In the genomic region with DNA sequence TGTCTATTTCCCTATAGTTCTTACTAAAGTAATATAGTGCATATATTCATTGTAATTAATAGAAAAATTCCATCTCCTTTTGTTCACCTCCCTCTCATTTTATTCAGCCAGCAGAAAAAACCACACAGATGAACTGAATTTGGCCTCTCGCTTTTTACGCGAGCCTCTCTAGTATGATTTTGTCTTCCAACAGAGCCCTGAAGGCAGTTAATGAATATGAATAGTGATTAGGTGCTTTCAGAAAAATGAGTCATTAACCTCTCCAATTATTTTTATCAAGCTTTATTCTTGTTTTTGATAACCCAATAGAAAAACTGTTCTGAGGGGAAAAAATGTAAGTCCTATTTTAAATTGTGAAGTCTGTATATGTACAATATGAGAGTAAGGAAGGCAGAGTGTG, we compare ENCODE assay signal across 29 cellular contexts.
"Had no signal": no experiment of that assay in that cellular context is flagged by ENCODE, and none has a peak within 500 bp of the region (broad histone marks: within the 10 kb centered on the region; RNA-seq: fewer than 3 reads in every experiment).

No MANE protein-coding gene starts in this region.

- H3K4me3 Mint-ChIP-seq: dendritic cell treated with granulocyte-macrophage colony-stimulating factor and Interleukin-4, amounts not matched to agents 40 ng/mL and 50 ng/mL, for 4 days; endodermal cell; naive thymus-derived CD4-positive, alpha-beta T cell; nephron; neural progenitor cell; type B pancreatic cell had no signal

- H3K4me1 ChIP-seq: colonic mucosa, foreskin keratinocyte, gastroesophageal sphincter, heart left ventricle, neural progenitor cell, parathyroid adenoma, right lobe of liver, testis, tibial artery had no signal

- H3K27me3 Mint-ChIP-seq: dendritic cell treated with granulocyte-macrophage colony-stimulating factor and Interleukin-4, amounts not matched to agents 40 ng/mL and 50 ng/mL, for 4 days; naive thymus-derived CD4-positive, alpha-beta T cell; progenitor cell of endocrine pancreas; type B pancreatic cell had no signal

- H3K9me3 Mint-ChIP-seq: dendritic cell treated with granulocyte-macrophage colony-stimulating factor and Interleukin-4, amounts not matched to agents 40 ng/mL and 50 ng/mL, for 4 days; endodermal cell; nephron; neural progenitor cell; type B pancreatic cell had no signal

- ATAC-seq: esophagus mucosa; foreskin keratinocyte; gastroesophageal sphincter; heart left ventricle; left lobe of liver; naive thymus-derived CD4-positive, alpha-beta T cell; right lobe of liver had no signal

- H3K27me3 ChIP-seq: colonic mucosa, foreskin keratinocyte, gastroesophageal sphincter, heart left ventricle, hepatocyte, neural progenitor cell, right lobe of liver, testis, tibial artery had no signal

- H3K4me3 ChIP-seq: colonic mucosa, gastroesophageal sphincter, heart left ventricle, hepatocyte, lung, neural progenitor cell, right lobe of liver, testis, tibial artery had no signal

- H3K27ac Mint-ChIP-seq: dendritic cell treated with granulocyte-macrophage colony-stimulating factor and Interleukin-4, amounts not matched to agents 40 ng/mL and 50 ng/mL, for 4 days; endodermal cell; nephron; neural progenitor cell; progenitor cell of endocrine pancreas; type B pancreatic cell had no signal

- H3K9me3 ChIP-seq: colonic mucosa, gastroesophageal sphincter, heart left ventricle, right lobe of liver, testis, tibial artery had no signal

- H3K27ac ChIP-seq: colonic mucosa, epithelial cell of prostate, foreskin keratinocyte, gastroesophageal sphincter, heart left ventricle, hepatocyte, neural progenitor cell, parathyroid adenoma, right lobe of liver, testis, tibial artery had no signal

- H3K4me1 Mint-ChIP-seq: endodermal cell, nephron, neural progenitor cell had no signal

- DNase-seq: colonic mucosa; effector CD8-positive, alpha-beta T cell; endodermal cell; foreskin keratinocyte; heart left ventricle; kidney; mesendoderm; midbrain; naive thymus-derived CD4-positive, alpha-beta T cell; right lobe of liver; small intestine; stimulated activated CD4-positive, alpha-beta T cell treated with anti-CD3 and anti-CD28 coated beads, Interleukin-15, amount 100 ng/mL, for 24 hours; stimulated activated CD4-positive, alpha-beta T cell treated with anti-CD3 and anti-CD28 coated beads, Interleukin-2, amount 100 ng/mL, for 48 hours; stimulated activated naive CD4-positive, alpha-beta T cell; substantia nigra; testis; tibial artery had no signal
